18 cellular contexts compared by ENCODE assay signal in genomic region chr12:50297027-50297426, GRCh38. TPM values are rescaled to one million over a fixed set of nuclear protein-coding genes. Genes with fewer than 3 reads are reported as not detected.
DNase-seq lines count a peak whose midpoint lies in the region; ATAC-seq and TF ChIP-seq lines count a peak whose summit lies in the region.
"Had no signal": no experiment of that assay in that cellular context is flagged by ENCODE, and none has a peak within 500 bp of the region (broad histone marks: within the 10 kb centered on the region; RNA-seq: fewer than 3 reads in every experiment).

No MANE protein-coding gene starts in this region.

- no peak overlapping the region for H2AFZ ChIP-seq in osteoblast (ENCODE audit: low read length)

- peaks cover 5% of the 10 kb centered on the region for H3K79me2 ChIP-seq in osteoblast (ENCODE audit: insufficient read depth, low read length)

- H4K20me1 ChIP-seq in osteoblast (ENCODE audit: insufficient read depth, low read length) = no peaks in the 10 kb centered on the region

- peak in 3 of 8 donors; percentile 22 to 65 (median 51) for ATAC-seq in heart right ventricle
- ATAC-seq: left cardiac atrium; natural killer cell treated with Interleukin-12 subunit alpha and Interleukin-12 subunit beta and Interleukin-15 and Interleukin-18, amount 100 ng/mL, for 72 hours; stimulated activated memory B cell treated with anti-CD40 and anti-IgM and Interleukin-4, amounts not matched to agents 10 μg/mL and 1 μg/mL and 100 μg/mL, for 72 hours had no signal

- H3K4me3 ChIP-seq in heart right ventricle (no peak overlapping the region), right atrium auricular region (no peak overlapping the region), osteoblast (ENCODE audit: insufficient read depth, low read length) (no peak overlapping the region), uterus (no peak overlapping the region)
- H3K4me3 ChIP-seq: HAP-1, ovary had no signal

- intact Hi-C loops in heart right ventricle (cut with DNase I) (loop anchor here in 2 of 10 donors (10.0 kb wide), 2 partner anchors 62 to 112 kb away; no protein-coding TSS in a partner anchor), uterus (cut with DNase I; ENCODE audit: low total_unique reads) (no loop called here)

- no peak overlapping the region for H3K4me2 ChIP-seq in osteoblast (ENCODE audit: insufficient read depth, low read length)

- 38 to 54% methylated on average over 3 of the region's 3 CpGs for WGBS in heart right ventricle, 2 donors

- no peak for TF ChIP-seq CTCF in heart right ventricle (IDR thresholded peaks at IDR 0.05)
- TF ChIP-seq CTCF in right atrium auricular region (IDR thresholded peaks at IDR 0.05) = no peak
- TF ChIP-seq CTCF in osteoblast (IDR thresholded peaks at IDR 0.05; ENCODE audit: extremely low read depth, low read depth, low read length) = no peak
- TF ChIP-seq CTCF in uterus (IDR thresholded peaks at IDR 0.05) = no peak

- H3K36me3 ChIP-seq in heart right ventricle = peaks cover 0 to 13% (median 0%) of the 10 kb centered on the region in 9 donors
- H3K36me3 ChIP-seq in right atrium auricular region = no peaks in the 10 kb centered on the region
- H3K36me3 ChIP-seq in osteoblast (ENCODE audit: insufficient read depth, low read length) = no peaks in the 10 kb centered on the region
- H3K36me3 ChIP-seq in uterus = peaks cover 0 to 3% of the 10 kb centered on the region in 2 donors
- H3K36me3 ChIP-seq: HAP-1, ovary, WERI-Rb-1 had no signal

- H3K4me1 ChIP-seq in heart right ventricle = peaks cover 0 to 31% (median 13%) of the 10 kb centered on the region in 9 donors
- no peaks in the 10 kb centered on the region for H3K4me1 ChIP-seq in right atrium auricular region
- no peaks in the 10 kb centered on the region for H3K4me1 ChIP-seq in osteoblast (ENCODE audit: insufficient read depth, low read length)
- no peaks in the 10 kb centered on the region for H3K4me1 ChIP-seq in uterus

- H3K27me3 ChIP-seq in heart right ventricle (no peaks in the 10 kb centered on the region), right atrium auricular region (no peaks in the 10 kb centered on the region), osteoblast (ENCODE audit: insufficient read depth, low read length) (no peaks in the 10 kb centered on the region), uterus (no peaks in the 10 kb centered on the region)
- H3K27me3 ChIP-seq: ovary had no signal

- no peak for TF ChIP-seq POLR2A in uterus (IDR thresholded peaks at IDR 0.05)

- H3K27ac ChIP-seq in heart right ventricle = peak overlapping the region in 9 of 10 donors; percentile 5 to 73 (median 40)
- H3K27ac ChIP-seq in right atrium auricular region = no peak overlapping the region
- H3K27ac ChIP-seq in epithelial cell of prostate = peak overlapping the region; percentile 10
- H3K27ac ChIP-seq in osteoblast (ENCODE audit: low read depth, low read length) = no peak overlapping the region
- peak overlapping the region; percentile 26 to 61 for H3K27ac ChIP-seq in uterus
- H3K27ac ChIP-seq: ovary had no signal

- no peak for DNase-seq in heart right ventricle
- no peak for DNase-seq in right atrium auricular region (ENCODE audit: low spot score)
- DNase-seq in epithelial cell of prostate (ENCODE audit: low read depth, low spot score) = no peak
- DNase-seq in osteoblast (ENCODE audit: insufficient read length, low spot score, missing footprints) = peak; percentile 22
- no peak for DNase-seq in uterus
- no peak for DNase-seq in COR-L47 (lab: John Stamatoyannopoulos, UW)
- no peak for DNase-seq in activated T-cell treated with anti-CD3 and anti-CD28 coated beads, Interleukin-2, amount 50 U/mL, for 48 hours
- DNase-seq in stimulated activated CD8-positive, alpha-beta memory T cell treated with anti-CD3 and anti-CD28 coated beads, Interleukin-4, amount 100 ng/mL, for 48 hours = no peak
- DNase-seq: activated naive CD8-positive, alpha-beta T cell treated with anti-CD3 and anti-CD28 coated beads, Interleukin-2, amount 10 ng/mL, durations not matched to agents 7 days and 5 days; left cardiac atrium; NCI-H1436 treated with DMSO at 0.1 percent for 48 hours; NCI-H510A; ovary; stimulated activated CD4-positive, alpha-beta T cell treated with anti-CD3 and anti-CD28 coated beads, Interleukin-2, amount 100 ng/mL, for 24 hours; WERI-Rb-1 had no signal

- H3K9me3 ChIP-seq in heart right ventricle (peaks cover 0 to 5% (median 0%) of the 10 kb centered on the region in 11 donors), right atrium auricular region (no peaks in the 10 kb centered on the region), osteoblast (ENCODE audit: low read depth, low read length) (no peaks in the 10 kb centered on the region), uterus (no peaks in the 10 kb centered on the region)
- H3K9me3 ChIP-seq: HAP-1, ovary had no signal

RNA-seq across cellular contexts. Expression of gene LIMA1, which starts 13.7 kb away (rescaled TPM):
- 10 to 100 TPM; 13.8 to 26.0 (median 16.2) TPM for total RNA-seq in heart right ventricle
- 10 to 100 TPM; 10.6 to 34.4 TPM for polyA plus RNA-seq in heart right ventricle
- total RNA-seq in right atrium auricular region = 10 to 100 TPM; 20.7 to 28.3 TPM
- total RNA-seq in osteoblast = 433 and 436 TPM in 2 replicates
- total RNA-seq in uterus = 100 to 1,000 TPM in 2 of 4 donors, 10 to 100 TPM in 2; 85.0 to 140 (median 116) TPM

Comparison
In these comparisons a context has a peak if more than half of its experiments do, and no peak if none do; other contexts are left out.
1. H3K27ac ChIP-seq: peak in heart right ventricle (9 of 10), epithelial cell of prostate (single experiment) and uterus (2 of 2); none in right atrium auricular region (0 of 2) and osteoblast (single experiment).